Comparison of ENCODE assay signal across 27 cellular contexts in the genomic region with DNA sequence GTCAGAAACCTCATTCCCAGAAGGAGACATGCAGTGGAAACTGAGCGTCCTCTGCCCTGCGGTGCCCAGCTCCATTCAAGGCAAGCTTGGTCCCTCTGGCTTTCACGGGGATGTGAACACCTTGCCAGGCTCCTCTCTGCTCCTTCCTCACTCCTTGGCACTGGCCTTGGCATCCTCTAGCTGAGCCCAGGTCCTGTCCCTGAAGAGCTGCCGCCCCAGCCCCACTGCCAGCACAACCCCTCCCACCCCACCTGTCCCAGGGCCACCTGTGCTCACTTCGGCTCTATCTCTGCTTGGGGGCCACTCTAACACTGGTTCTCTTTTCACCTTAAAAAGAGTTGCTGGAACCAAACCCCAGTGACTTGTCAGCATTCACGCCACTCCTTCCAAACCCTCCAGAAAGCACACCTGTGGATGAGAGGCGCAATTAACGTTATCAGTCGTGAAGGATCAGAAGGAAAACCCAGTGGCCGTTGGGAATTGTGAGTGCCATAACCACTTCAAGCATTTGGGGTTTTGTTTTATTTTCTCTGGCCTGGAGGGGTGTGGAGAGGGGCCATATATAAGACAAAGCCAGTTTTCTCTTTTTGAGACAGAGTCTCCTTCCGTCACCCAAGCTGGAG.
"Had no signal": no experiment of that assay in that cellular context is flagged by ENCODE, and none has a peak within 500 bp of the region (broad histone marks: within the 10 kb centered on the region; RNA-seq: fewer than 3 reads in every experiment).

No MANE protein-coding gene starts in this region.

- ATAC-seq: activated T-cell treated with anti-CD3 and anti-CD28 coated beads, Interleukin-2, amount 50 U/mL, for 4 hours; activated T-helper 17 cell treated with anti-CD3 and anti-CD28 coated beads, Interleukin-2, amount 50 U/mL, for 72 hours; K562; Panc1; SK-N-SH treated with all-trans-retinoic acid at 6 μM for 48 hours; WTC11 had no signal

- H3K9me3 ChIP-seq: SJSA1 had no signal

- H3K4me1 Mint-ChIP-seq: activated naive CD4-positive, alpha-beta T cell treated with anti-CD3 and anti-CD28 coated beads, Interleukin-2, amount 10 ng/mL, durations not matched to agents 7 days and 5 days; activated naive CD8-positive, alpha-beta T cell treated with anti-CD3 and anti-CD28 coated beads for 36 hours; activated T-helper 17 cell treated with anti-CD3 and anti-CD28 coated beads, Interleukin-2, amount 50 U/mL, for 72 hours had no signal

- H3K36me3 Mint-ChIP-seq: activated CD4-positive, alpha-beta memory T cell treated with anti-CD3 and anti-CD28 coated beads for 36 hours; activated naive CD4-positive, alpha-beta T cell treated with anti-CD3 and anti-CD28 coated beads, Interleukin-2, amount 10 ng/mL, durations not matched to agents 7 days and 5 days; activated naive CD8-positive, alpha-beta T cell treated with anti-CD3 and anti-CD28 coated beads for 36 hours; WTC11 had no signal

- H3K4me3 ChIP-seq: K562, SJSA1 had no signal

- H3K4me1 ChIP-seq: SJSA1 had no signal

- DNase-seq: activated CD4-positive, alpha-beta memory T cell treated with anti-CD3 and anti-CD28 coated beads for 36 hours; activated CD4-positive, alpha-beta T cell treated with anti-CD3 and anti-CD28 coated beads, Interleukin-2, amount 10 ng/mL, durations not matched to agents 24 days and 14 days; activated CD4-positive, CD25-positive, alpha-beta regulatory T cell treated with anti-CD3 and anti-CD28 coated beads, Interleukin-2, amount 50 U/mL, for 72 hours; activated CD8-positive, alpha-beta memory T cell treated with anti-CD3 and anti-CD28 coated beads for 24 hours; activated gamma-delta T cell treated with Interleukin-2 at 50 U/mL for 16 hours; activated naive CD4-positive, alpha-beta T cell treated with anti-CD3 and anti-CD28 coated beads, Interleukin-2, amount 10 ng/mL, durations not matched to agents 7 days and 5 days; activated naive CD8-positive, alpha-beta T cell treated with anti-CD3 and anti-CD28 coated beads for 36 hours; activated T-cell treated with anti-CD3 and anti-CD28 coated beads, Interleukin-2, amount 50 U/mL, for 4 hours; anterior cingulate cortex; Karpas-422; MM.1S; NCI-H1105; NCI-H1436; NCI-H345; NCI-H510A treated with DMSO at 0.1 percent for 48 hours; NK-92 treated with Interleukin-12 subunit alpha and Interleukin-12 subunit beta, amount 100 ng/mL, for 24 hours; OCI-M1; SHP77; SW 1271; T-helper 9 cell had no signal

- H3K9me3 Mint-ChIP-seq: activated CD4-positive, alpha-beta memory T cell treated with anti-CD3 and anti-CD28 coated beads for 36 hours; activated CD4-positive, alpha-beta T cell treated with anti-CD3 and anti-CD28 coated beads, Interleukin-2, amount 10 ng/mL, durations not matched to agents 24 days and 14 days; activated naive CD4-positive, alpha-beta T cell treated with anti-CD3 and anti-CD28 coated beads, Interleukin-2, amount 10 ng/mL, durations not matched to agents 7 days and 5 days; activated naive CD8-positive, alpha-beta T cell treated with anti-CD3 and anti-CD28 coated beads for 36 hours; activated T-cell treated with anti-CD3 and anti-CD28 coated beads, Interleukin-2, amount 50 U/mL, for 4 hours; activated T-helper 17 cell treated with anti-CD3 and anti-CD28 coated beads, Interleukin-2, amount 50 U/mL, for 72 hours; T-helper 1 cell treated with Interleukin-12 subunit alpha and Interleukin-12 subunit beta and Interleukin-4 antibody, amounts not matched to agents 30 μg/mL and 1 μg/mL, for 36 hours had no signal

- H3K27ac ChIP-seq: SJSA1 had no signal

- H3K27ac Mint-ChIP-seq: activated CD4-positive, alpha-beta memory T cell treated with anti-CD3 and anti-CD28 coated beads for 36 hours; activated CD4-positive, alpha-beta T cell treated with anti-CD3 and anti-CD28 coated beads, Interleukin-2, amount 10 ng/mL, durations not matched to agents 24 days and 14 days; activated naive CD4-positive, alpha-beta T cell treated with anti-CD3 and anti-CD28 coated beads, Interleukin-2, amount 10 ng/mL, durations not matched to agents 7 days and 5 days; activated naive CD8-positive, alpha-beta T cell treated with anti-CD3 and anti-CD28 coated beads for 36 hours; T-helper 1 cell treated with Interleukin-12 subunit alpha and Interleukin-12 subunit beta and Interleukin-4 antibody, amounts not matched to agents 30 μg/mL and 1 μg/mL, for 36 hours; WTC11 had no signal

- H3K36me3 ChIP-seq: SJSA1 had no signal

- H3K4me3 Mint-ChIP-seq: activated CD4-positive, alpha-beta memory T cell treated with anti-CD3 and anti-CD28 coated beads for 36 hours; activated CD4-positive, alpha-beta T cell treated with anti-CD3 and anti-CD28 coated beads, Interleukin-2, amount 10 ng/mL, durations not matched to agents 24 days and 14 days; activated naive CD4-positive, alpha-beta T cell treated with anti-CD3 and anti-CD28 coated beads, Interleukin-2, amount 10 ng/mL, durations not matched to agents 7 days and 5 days; activated naive CD8-positive, alpha-beta T cell treated with anti-CD3 and anti-CD28 coated beads for 36 hours; activated T-cell treated with anti-CD3 and anti-CD28 coated beads, Interleukin-2, amount 50 U/mL, for 4 hours; activated T-helper 17 cell treated with anti-CD3 and anti-CD28 coated beads, Interleukin-2, amount 50 U/mL, for 72 hours; T-helper 1 cell treated with Interleukin-12 subunit alpha and Interleukin-12 subunit beta and Interleukin-4 antibody, amounts not matched to agents 30 μg/mL and 1 μg/mL, for 36 hours; WTC11 had no signal

- H3K27me3 Mint-ChIP-seq: activated CD4-positive, alpha-beta memory T cell treated with anti-CD3 and anti-CD28 coated beads for 36 hours; activated naive CD8-positive, alpha-beta T cell treated with anti-CD3 and anti-CD28 coated beads for 36 hours had no signal
